15 cellular contexts compared by ENCODE assay signal in genomic region chr6:65531545-65531944, GRCh38.
DNase-seq lines count a peak whose midpoint lies in the region; ATAC-seq and TF ChIP-seq lines count a peak whose summit lies in the region.
"Had no signal": no experiment of that assay in that cellular context is flagged by ENCODE, and none has a peak within 500 bp of the region (broad histone marks: within the 10 kb centered on the region; RNA-seq: fewer than 3 reads in every experiment).

No MANE protein-coding gene starts in this region.

- peaks cover 10 to 12% of the 10 kb centered on the region in 2 donors for H3K9me3 Mint-ChIP-seq in natural killer cell

- ATAC-seq in HG03108 (IDR thresholded peaks at IDR 0.05; ENCODE audit: unreplicated experiment) = no peak
- ATAC-seq in natural killer cell = no peak

- no peak overlapping the region for H3K27ac Mint-ChIP-seq in natural killer cell
- H3K27ac Mint-ChIP-seq: CD8-positive, alpha-beta memory T cell; H9 had no signal

- TF ChIP-seq CTCF in natural killer cell (IDR thresholded peaks at IDR 0.05) = no peak

- no peaks in the 10 kb centered on the region for H3K27me3 Mint-ChIP-seq in natural killer cell (ENCODE audit: low read depth in 2 of 2)
- H3K27me3 Mint-ChIP-seq: CD8-positive, alpha-beta memory T cell had no signal

- H3K4me1 Mint-ChIP-seq in natural killer cell = no peaks in the 10 kb centered on the region
- H3K4me1 Mint-ChIP-seq: CD8-positive, alpha-beta memory T cell; H9 had no signal

- DNase-seq in NCI-H2081 treated with DMSO at 0.1 percent for 48 hours (lab: John Stamatoyannopoulos, UW) (peak; percentile 6), NCI-H2081 (lab: John Stamatoyannopoulos, UW) (no peak), D341Med (ENCODE audit: low spot score) (peak; percentile 21), NCI-H2171 treated with DMSO at 0.1 percent for 48 hours (lab: John Stamatoyannopoulos, UW) (peak; percentile 69), medulla oblongata (ENCODE audit: extremely low spot score) (peak; percentile 4), natural killer cell (no peak)
- DNase-seq: 8988T; AML-193; CD8-positive, alpha-beta memory T cell; DMS 273 treated with DMSO at 0.1 percent for 48 hours; DMS79 treated with DMSO at 0.1 percent for 48 hours; GDM1; GOT3; H9 had no signal

- peaks cover 18% of the 10 kb centered on the region for H3K36me3 Mint-ChIP-seq in natural killer cell
- H3K36me3 Mint-ChIP-seq: CD8-positive, alpha-beta memory T cell had no signal

- intact Hi-C loops in natural killer cell (cut with micrococcal nuclease) = no loop called here

- H3K4me3 Mint-ChIP-seq in natural killer cell = no peak overlapping the region
- H3K4me3 Mint-ChIP-seq: CD8-positive, alpha-beta memory T cell; H9 had no signal

Comparison
In these comparisons a context has a peak if more than half of its experiments do, and no peak if none do; other contexts are left out.
1. DNase-seq: peak in NCI-H2081 treated with DMSO at 0.1 percent for 48 hours (single experiment), D341Med (single experiment), NCI-H2171 treated with DMSO at 0.1 percent for 48 hours (single experiment) and medulla oblongata (single experiment); none in NCI-H2081 (0 of 2) and natural killer cell (single experiment).